10 cellular contexts compared by ENCODE assay signal in genomic region chr15:80159811-80160569, GRCh38. TPM values are rescaled to one million over a fixed set of nuclear protein-coding genes. Genes with fewer than 3 reads are reported as not detected.
DNase-seq lines count a peak whose midpoint lies in the region; ATAC-seq and TF ChIP-seq lines count a peak whose summit lies in the region.
"Had no signal": no experiment of that assay in that cellular context is flagged by ENCODE, and none has a peak within 500 bp of the region (broad histone marks: within the 10 kb centered on the region; RNA-seq: fewer than 3 reads in every experiment).

No MANE protein-coding gene starts in this region.

- no peaks in the 10 kb centered on the region for H3K9me3 Mint-ChIP-seq in CD8-positive, alpha-beta memory T cell

- DNase-seq in CD8-positive, alpha-beta memory T cell = peak in 1 of 5 donors; percentile 65
- DNase-seq in adipocyte (ENCODE audit: low read depth) (no peak), T-helper 9 cell (no peak), NCI-H774 (lab: John Stamatoyannopoulos, UW) (no peak), gastrocnemius medialis (no peak)
- DNase-seq: stimulated activated CD4-positive, alpha-beta T cell treated with anti-CD3 and anti-CD28 coated beads, Interleukin-12 subunit alpha, Interleukin-12 subunit beta, amount 100 ng/mL, for 4 hours had no signal

- ATAC-seq in HG02852 (IDR thresholded peaks at IDR 0.05; ENCODE audit: unreplicated experiment) (peak; percentile 48), HG03469 (IDR thresholded peaks at IDR 0.05; ENCODE audit: unreplicated experiment) (no peak), gastrocnemius medialis (no peak)

- intact Hi-C loops in gastrocnemius medialis (cut with DNase I; ENCODE audit: low total_unique reads) = no loop called here

- no peak for TF ChIP-seq CTCF in gastrocnemius medialis (IDR thresholded peaks at IDR 0.05 in 4 of 5, conservative IDR thresholded peaks at IDR 0.05 in 1 of 5)

- POLR2A ChIA-PET in CD8-positive, alpha-beta memory T cell (lab: Charles Lee) = interaction anchor here (1.1 kb wide), 1 partner anchor 101 kb away, joined by 3 read pairs; no protein-coding TSS in a partner anchor

- peak overlapping the region; percentile 51 for H3K27ac ChIP-seq in CD8-positive, alpha-beta memory T cell (ENCODE audit: low read depth, low read length)
- peak overlapping the region; percentile 35 for H3K27ac ChIP-seq in muscle layer of colon (ENCODE audit: low read depth, low read length)
- no peak overlapping the region for H3K27ac ChIP-seq in gastrocnemius medialis

- H3K36me3 Mint-ChIP-seq in CD8-positive, alpha-beta memory T cell = peaks cover 4 to 19% (median 12%) of the 10 kb centered on the region in 3 donors

- H3K36me3 ChIP-seq in CD8-positive, alpha-beta memory T cell (ENCODE audit: insufficient read depth, low read length) = no peaks in the 10 kb centered on the region
- peaks cover 57% of the 10 kb centered on the region for H3K36me3 ChIP-seq in adipocyte (ENCODE audit: control insufficient read depth, insufficient read depth, low read length, severe bottlenecking)
- H3K36me3 ChIP-seq in muscle layer of colon (ENCODE audit: insufficient read depth, low read length) = peaks cover 14% of the 10 kb centered on the region
- H3K36me3 ChIP-seq in gastrocnemius medialis = peaks cover 0 to 54% of the 10 kb centered on the region in 2 donors
- H3K36me3 ChIP-seq: transverse colon had no signal

- no peak overlapping the region for H3K4me3 Mint-ChIP-seq in CD8-positive, alpha-beta memory T cell

- CTCF ChIA-PET in CD8-positive, alpha-beta memory T cell (lab: Charles Lee) = interaction anchor here (0.6 to 2.5 kb wide), 2 partner anchors 13 to 178 kb away, joined by 3 to 11 read pairs; no protein-coding TSS in a partner anchor

- peaks cover 4 to 20% (median 20%) of the 10 kb centered on the region in 3 donors for H3K4me1 Mint-ChIP-seq in CD8-positive, alpha-beta memory T cell

- no peaks in the 10 kb centered on the region for H3K27me3 ChIP-seq in CD8-positive, alpha-beta memory T cell (ENCODE audit: insufficient read depth, low read length, poor library complexity, severe bottlenecking)
- no peaks in the 10 kb centered on the region for H3K27me3 ChIP-seq in adipocyte (replicated peaks; ENCODE audit: control insufficient read depth, insufficient read depth, low read length)
- H3K27me3 ChIP-seq in muscle layer of colon (ENCODE audit: control insufficient read depth in 1 of 2, insufficient read depth in 2 of 2, low read length in 2 of 2) = no peaks in the 10 kb centered on the region
- H3K27me3 ChIP-seq in gastrocnemius medialis = no peaks in the 10 kb centered on the region
- H3K27me3 ChIP-seq: transverse colon had no signal

- TF ChIP-seq POLR2A in gastrocnemius medialis (IDR thresholded peaks at IDR 0.05) = no peak

- H3K27ac Mint-ChIP-seq in CD8-positive, alpha-beta memory T cell = peak overlapping the region in 4 of 8 donors; percentile 20 to 79 (median 38)

- in situ Hi-C loops in gastrocnemius medialis (cut with MboI; ENCODE audit: low sequenced_read_pairs in 4 of 4) = loop anchor here in 3 of 4 donors (25.0 kb wide), 2 partner anchors 98 to 248 kb away; partner anchors contain the start of gene ZFAND6 (in 1 of the 3)

- no peak overlapping the region for H3K4me3 ChIP-seq in CD8-positive, alpha-beta memory T cell (ENCODE audit: low read length)
- H3K4me3 ChIP-seq in adipocyte (ENCODE audit: low read length) (no peak overlapping the region), muscle layer of colon (ENCODE audit: low read depth in 1 of 2, low read length in 2 of 2) (no peak overlapping the region), gastrocnemius medialis (no peak overlapping the region)
- H3K4me3 ChIP-seq: transverse colon had no signal

- H3K9ac ChIP-seq in adipocyte (ENCODE audit: low read length) (peak overlapping the region; percentile 74), muscle layer of colon (ENCODE audit: low read length) (no peak overlapping the region)

- H3K27me3 Mint-ChIP-seq in CD8-positive, alpha-beta memory T cell = peaks cover 0 to 1% of the 10 kb centered on the region in 2 donors

- no peaks in the 10 kb centered on the region for H3K9me3 ChIP-seq in CD8-positive, alpha-beta memory T cell (ENCODE audit: low read length)
- no peaks in the 10 kb centered on the region for H3K9me3 ChIP-seq in adipocyte (ENCODE audit: control insufficient read depth, low read length)
- H3K9me3 ChIP-seq in muscle layer of colon (ENCODE audit: low read length) = no peaks in the 10 kb centered on the region
- no peaks in the 10 kb centered on the region for H3K9me3 ChIP-seq in gastrocnemius medialis
- H3K9me3 ChIP-seq: transverse colon had no signal

- peaks cover 12% of the 10 kb centered on the region for H3K4me1 ChIP-seq in CD8-positive, alpha-beta memory T cell (ENCODE audit: insufficient read depth, low read length)
- peaks cover 44% of the 10 kb centered on the region for H3K4me1 ChIP-seq in adipocyte (ENCODE audit: control insufficient read depth, insufficient read depth, low read length)
- peaks cover 29% of the 10 kb centered on the region for H3K4me1 ChIP-seq in muscle layer of colon (ENCODE audit: insufficient read depth, low read length)
- no peaks in the 10 kb centered on the region for H3K4me1 ChIP-seq in gastrocnemius medialis

RNA-seq across cellular contexts. Expression of gene FAH, which starts 7.2 kb away (rescaled TPM):
- 10 to 100 TPM; 63.8 TPM for total RNA-seq in CD8-positive, alpha-beta memory T cell
- 4.8 TPM for polyA plus RNA-seq in CD8-positive, alpha-beta memory T cell
- total RNA-seq in gastrocnemius medialis = 10 to 100 TPM in 3 of 4 donors, 1 to 10 TPM in 1; 7.7 to 16.7 (median 12.3) TPM

Comparison
In these comparisons a context has a peak if more than half of its experiments do, and no peak if none do; other contexts are left out.
1. H3K27ac ChIP-seq: peak in CD8-positive, alpha-beta memory T cell (single experiment) and muscle layer of colon (single experiment); none in gastrocnemius medialis (0 of 4).